Comparison of ENCODE assay signal across 1 cellular context in genomic region chr9:89008346-89009048, GRCh38.
A peak's percentile ranks its signal among the peaks of the same experiment; 100 is the strongest.
TF ChIP-seq lines count a peak whose summit lies in the region.

No MANE protein-coding gene starts in this region.

TF ChIP-seq in K562, 482 proteins besides CTCF, POLR2A, EP300 and RAD21 (continued from another document):
- TF ChIP-seq NFE2 (IDR thresholded peaks at IDR 0.05; ENCODE audit: low read depth) (peak; percentile 71), MAFG (tag; conservative IDR thresholded peaks at IDR 0.05) (peak; percentile 37; the same call in 1 of the 2 replicates), KLF13 (tag; IDR thresholded peaks at IDR 0.05; ENCODE audit: borderline replicate concordance, low read depth) (no peak), FOXJ3 (CRISPR knock-in tag; IDR thresholded peaks at IDR 0.05) (no peak), SMARCC2 (IDR thresholded peaks at IDR 0.05; ENCODE audit: low read depth) (no peak), ELF1 (tag; IDR thresholded peaks at IDR 0.05) (peak; percentile 61), MAFK (IDR thresholded peaks at IDR 0.05; ENCODE audit: low read length) (0 out of 2 replicates have a peak, but pooled peaks have one; percentile 14), NCOA4 (IDR thresholded peaks at IDR 0.05; ENCODE audit: partially characterized antibody) (no peak), ETV6 (IDR thresholded peaks at IDR 0.05; ENCODE audit: borderline replicate concordance in 1 of 2, low read depth in 2 of 2, low read length in 1 of 2) (peak; percentile 50 to 82; a peak in 3 of 4 replicates), ETV6 (CRISPR knock-in tag; IDR thresholded peaks at IDR 0.05; ENCODE audit: borderline replicate concordance) (no peak), HINFP (tag; conservative IDR thresholded peaks at IDR 0.05; ENCODE audit: low read depth) (no peak), FOS (IDR thresholded peaks at IDR 0.05; ENCODE audit: extremely low read depth, insufficient read length) (no peak), TCF7L2 (IDR thresholded peaks at IDR 0.05; ENCODE audit: low read depth, low read length) (no peak)
